ENCODE assay signal across 11 cellular contexts in the genomic region with DNA sequence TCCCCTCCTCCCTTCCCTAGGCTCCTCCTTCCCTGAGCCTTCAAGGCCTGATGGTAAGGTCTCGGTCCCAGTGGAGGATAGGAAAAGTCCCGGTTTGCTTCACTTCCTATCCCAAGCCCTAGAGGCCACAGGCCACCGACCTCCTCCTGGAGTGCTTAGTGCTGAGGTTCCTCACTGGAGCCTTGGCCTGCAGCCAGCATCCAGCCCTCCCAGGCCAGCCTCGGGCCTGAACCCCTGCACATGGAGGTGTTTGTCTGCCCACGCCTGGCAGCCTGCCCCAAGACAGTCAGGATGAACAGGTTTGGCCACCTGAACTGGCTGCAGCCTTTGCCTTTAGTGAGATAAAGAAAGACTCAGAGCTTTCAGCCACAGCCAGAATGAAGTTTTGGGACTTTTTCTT. TPM values are rescaled to one million over a fixed set of nuclear protein-coding genes. Genes with fewer than 3 reads are reported as not detected.
A peak's percentile ranks its signal among the peaks of the same experiment; 100 is the strongest.
DNase-seq lines count a peak whose midpoint lies in the region; ATAC-seq, FAIRE-seq and TF ChIP-seq lines count a peak whose summit lies in the region.
"Had no signal": no experiment of that assay in that cellular context is flagged by ENCODE, and none has a peak within 500 bp of the region (broad histone marks: within the 10 kb centered on the region; RNA-seq: fewer than 3 reads in every experiment).

No MANE protein-coding gene starts in this region.

- H3K79me2 ChIP-seq in H1 (ENCODE audit: control insufficient read depth in 1 of 2, insufficient read depth in 2 of 2, low read length in 2 of 2) (no peaks in the 10 kb centered on the region), smooth muscle cell (ENCODE audit: low read depth) (no peaks in the 10 kb centered on the region)

- peaks cover 0 to 4% (median under 1%) of the 10 kb centered on the region in 4 experiments; a peak in 4 of 7 replicates for H3K4me1 ChIP-seq in H1 (replicated peaks in 1 of 4; ENCODE audit: control insufficient read depth in 3 of 4, insufficient read depth in 4 of 4, low read length in 3 of 4)
- H3K4me1 ChIP-seq in smooth muscle cell (ENCODE audit: low read depth) = no peaks in the 10 kb centered on the region

- H3K27ac Mint-ChIP-seq in activated CD4-positive, alpha-beta T cell treated with anti-CD3 and anti-CD28 coated beads, Interleukin-2, amount 10 ng/mL, durations not matched to agents 7 days and 5 days = no peak overlapping the region
- H3K27ac Mint-ChIP-seq: dendritic cell treated with granulocyte-macrophage colony-stimulating factor and Interleukin-4, amounts not matched to agents 40 ng/mL and 50 ng/mL, for 4 days had no signal

- no peak overlapping the region for H2BK15ac ChIP-seq in H1 (ENCODE audit: low read length)

- peaks cover 23% of the 10 kb centered on the region for H3K27me3 Mint-ChIP-seq in activated CD4-positive, alpha-beta T cell treated with anti-CD3 and anti-CD28 coated beads, Interleukin-2, amount 10 ng/mL, durations not matched to agents 7 days and 5 days

- no peak overlapping the region for H3K14ac ChIP-seq in H1 (ENCODE audit: insufficient read length)

- no peak overlapping the region for H3K4ac ChIP-seq in H1 (replicated peaks; ENCODE audit: insufficient read length, low read depth, low read length)

- 62% methylated on average over 5 of the region's 5 CpGs; no CpG with 5 or more reads in 1 of the 2 experiments for WGBS in H1 (ENCODE audit: extremely low coverage in 1 of 2, insufficient coverage in 1 of 2, insufficient read length in 1 of 2, insufficient replicate concordance in 2 of 2, low coverage in 1 of 2, low lambda C conversion rate in 2 of 2, missing lambda C conversion rate in 1 of 2), 2 experiments
- 52% methylated on average over 5 of the region's 5 CpGs for WGBS in smooth muscle cell (ENCODE audit: low lambda C conversion rate)

- DNase-seq in CD1c-positive myeloid dendritic cell (ENCODE audit: extremely low spot score) (peak; percentile 18), NCI-H1105 (lab: John Stamatoyannopoulos, UW) (peak; percentile 30), H1 (ENCODE audit: low read depth in 1 of 2, low spot score in 2 of 2) (no peak), mesenteric fat pad (ENCODE audit: low spot score) (peak; percentile 89), D341Med (ENCODE audit: low spot score) (no peak), smooth muscle cell (lab: John Stamatoyannopoulos, UW; ENCODE audit: unreplicated experiment) (no peak)
- DNase-seq in activated CD4-positive, alpha-beta T cell treated with anti-CD3 and anti-CD28 coated beads, Interleukin-2, amount 10 ng/mL, durations not matched to agents 7 days and 5 days = no peak
- DNase-seq: T1000 had no signal

- H3K4me3 Mint-ChIP-seq in activated CD4-positive, alpha-beta T cell treated with anti-CD3 and anti-CD28 coated beads, Interleukin-2, amount 10 ng/mL, durations not matched to agents 7 days and 5 days = no peak overlapping the region
- H3K4me3 Mint-ChIP-seq: dendritic cell treated with granulocyte-macrophage colony-stimulating factor and Interleukin-4, amounts not matched to agents 40 ng/mL and 50 ng/mL, for 4 days had no signal

- no peaks in the 10 kb centered on the region for H3K36me3 ChIP-seq in H1 (ENCODE audit: control insufficient read depth in 2 of 4, insufficient read depth in 4 of 4, low read length in 3 of 4)
- H3K36me3 ChIP-seq in smooth muscle cell (ENCODE audit: low read depth) = no peaks in the 10 kb centered on the region
- H3K36me3 ChIP-seq: BLaER1 treated with 17β-estradiol and CSF1 and Interleukin-3, amounts not matched to agents 10 nM and 100 nM had no signal

- H2AFZ ChIP-seq in H1 (ENCODE audit: low read length) (no peak overlapping the region), smooth muscle cell (ENCODE audit: low read depth) (no peak overlapping the region)

- H3K27me3 ChIP-seq in H1 (replicated peaks in 1 of 4; ENCODE audit: control insufficient read depth in 3 of 4, extremely low read depth in 1 of 4, insufficient read depth in 3 of 4, low read length in 3 of 4) (no peaks in the 10 kb centered on the region), smooth muscle cell (ENCODE audit: low read depth) (peaks cover 13% of the 10 kb centered on the region)
- H3K27me3 ChIP-seq: BLaER1 treated with 17β-estradiol and CSF1 and Interleukin-3, amounts not matched to agents 10 nM and 100 nM had no signal

- no peak overlapping the region for H3K23ac ChIP-seq in H1 (ENCODE audit: insufficient read length)

- H3K4me2 ChIP-seq in H1 (ENCODE audit: insufficient read depth in 1 of 2, low read depth in 2 of 2, low read length in 2 of 2) = no peak overlapping the region
- no peak overlapping the region for H3K4me2 ChIP-seq in smooth muscle cell

- POLR2A ChIA-PET in H1 (lab: Charles Lee; ENCODE audit: partially characterized antibody) = interaction anchor here (0.7 kb wide), 1 partner anchor 19 kb away, joined by 3 read pairs; no protein-coding TSS in a partner anchor
- POLR2A ChIA-PET in activated CD4-positive, alpha-beta T cell treated with anti-CD3 and anti-CD28 coated beads, Interleukin-2, amount 10 ng/mL, durations not matched to agents 7 days and 5 days (lab: Charles Lee) = no interaction called here

- H4K91ac ChIP-seq in H1 (replicated peaks; ENCODE audit: insufficient read length, low read length) = no peak overlapping the region

- no peak for TF ChIP-seq POLR2A in H1 (IDR thresholded peaks at IDR 0.05; ENCODE audit: control extremely low read depth in 1 of 2, low read depth in 2 of 2, low read length in 2 of 2)

- H3K27ac ChIP-seq in H1 (ENCODE audit: low read depth, low read length) = no peak overlapping the region
- no peak overlapping the region for H3K27ac ChIP-seq in smooth muscle cell (ENCODE audit: low read depth)
- H3K27ac ChIP-seq: BLaER1 treated with 17β-estradiol and CSF1 and Interleukin-3, amounts not matched to agents 10 nM and 100 nM had no signal

- ATAC-seq in HG03432 (IDR thresholded peaks at IDR 0.05; ENCODE audit: unreplicated experiment) = no peak

- H3K4me3 ChIP-seq in H1 (ENCODE audit: extremely low read depth in 1 of 4, insufficient read depth in 2 of 4, low read depth in 3 of 4, low read length in 4 of 4) (no peak overlapping the region), smooth muscle cell (no peak overlapping the region)
- H3K4me3 ChIP-seq: BLaER1 treated with 17β-estradiol and CSF1 and Interleukin-3, amounts not matched to agents 10 nM and 100 nM had no signal

- no peak overlapping the region for H2BK20ac ChIP-seq in H1 (ENCODE audit: low read length)

- H4K20me1 ChIP-seq in H1 (replicated peaks in 1 of 2; ENCODE audit: control insufficient read depth in 1 of 2, insufficient read depth in 2 of 2, low read length in 2 of 2) (peaks cover 0 to 3% of the 10 kb centered on the region in 2 experiments), smooth muscle cell (ENCODE audit: low read depth) (no peaks in the 10 kb centered on the region)
- H4K20me1 ChIP-seq: BLaER1 treated with 17β-estradiol and CSF1 and Interleukin-3, amounts not matched to agents 10 nM and 100 nM had no signal

- H4K5ac ChIP-seq in H1 (ENCODE audit: insufficient read length, low read depth, low read length) = no peak overlapping the region

- H3K18ac ChIP-seq in H1 (ENCODE audit: extremely low read depth, low read length) = peak overlapping the region; percentile 27; the same call in 1 of the 2 replicates

- no peaks in the 10 kb centered on the region for H3K79me1 ChIP-seq in H1 (ENCODE audit: low read depth, low read length)

- TF ChIP-seq CTCF in H1 (IDR thresholded peaks at IDR 0.05; ENCODE audit: control extremely low read depth in 1 of 3, insufficient read depth in 1 of 3, low read depth in 1 of 3, low read length in 3 of 3) (no peak), smooth muscle cell (IDR thresholded peaks at IDR 0.05; ENCODE audit: borderline replicate concordance, insufficient read depth, poor library complexity, severe bottlenecking) (no peak)

- H3K9me3 Mint-ChIP-seq in activated CD4-positive, alpha-beta T cell treated with anti-CD3 and anti-CD28 coated beads, Interleukin-2, amount 10 ng/mL, durations not matched to agents 7 days and 5 days = no peaks in the 10 kb centered on the region
- H3K9me3 Mint-ChIP-seq: dendritic cell treated with granulocyte-macrophage colony-stimulating factor and Interleukin-4, amounts not matched to agents 40 ng/mL and 50 ng/mL, for 4 days had no signal

- no peaks in the 10 kb centered on the region for H3K36me3 Mint-ChIP-seq in activated CD4-positive, alpha-beta T cell treated with anti-CD3 and anti-CD28 coated beads, Interleukin-2, amount 10 ng/mL, durations not matched to agents 7 days and 5 days (ENCODE audit: low read depth)

- H3F3A ChIP-seq in smooth muscle cell (ENCODE audit: low read depth) = no peaks in the 10 kb centered on the region

- no peak overlapping the region for H2AK5ac ChIP-seq in H1 (ENCODE audit: low read depth, low read length)

- no peak overlapping the region for H2BK12ac ChIP-seq in H1 (ENCODE audit: low read depth, low read length)

- CTCF ChIA-PET in H1 (lab: Charles Lee; ENCODE audit: partially characterized antibody) = interaction anchor here (0.7 to 13.2 kb wide), 9 partner anchors 10 to 278 kb away, joined by 3 to 146 read pairs (median 16); partner anchors contain the start of gene KRT86
- CTCF ChIA-PET in activated CD4-positive, alpha-beta T cell treated with anti-CD3 and anti-CD28 coated beads, Interleukin-2, amount 10 ng/mL, durations not matched to agents 7 days and 5 days (lab: Charles Lee) = no interaction called here

- H2BK120ac ChIP-seq in H1 (replicated peaks; ENCODE audit: low read depth, low read length) = no peak overlapping the region

- H3K23me2 ChIP-seq in H1 (ENCODE audit: low read depth, low read length) = no peaks in the 10 kb centered on the region

- peaks cover 6% of the 10 kb centered on the region for H3K4me1 Mint-ChIP-seq in activated CD4-positive, alpha-beta T cell treated with anti-CD3 and anti-CD28 coated beads, Interleukin-2, amount 10 ng/mL, durations not matched to agents 7 days and 5 days

- H3K9me3 ChIP-seq in H1 (ENCODE audit: insufficient read depth in 2 of 2, low read depth in 1 of 2, low read length in 1 of 2) = no peaks in the 10 kb centered on the region
- H3K9me3 ChIP-seq in smooth muscle cell (replicated peaks; ENCODE audit: low read depth) = no peaks in the 10 kb centered on the region
- H3K9me3 ChIP-seq: BLaER1 treated with 17β-estradiol and CSF1 and Interleukin-3, amounts not matched to agents 10 nM and 100 nM had no signal

- TF ChIP-seq RAD21 in H1 (IDR thresholded peaks at IDR 0.05 in 1 of 2, conservative IDR thresholded peaks at IDR 0.05 in 1 of 2; ENCODE audit: low read depth in 2 of 2, low read length in 2 of 2) = no peak

- no peak overlapping the region for H4K8ac ChIP-seq in H1 (ENCODE audit: extremely low read depth, insufficient read depth, low read length)

- H3K56ac ChIP-seq in H1 (replicated peaks; ENCODE audit: insufficient read length, low read depth, low read length) = no peak overlapping the region

- TF ChIP-seq EP300 in H1 (IDR thresholded peaks at IDR 0.05; ENCODE audit: borderline replicate concordance in 1 of 2, low read depth in 2 of 2, low read length in 2 of 2) = no peak

- no peak overlapping the region for H2BK5ac ChIP-seq in H1 (ENCODE audit: low read depth, low read length)

- H3K9ac ChIP-seq in H1 (replicated peaks in 1 of 4; ENCODE audit: extremely low read depth in 1 of 4, low read depth in 3 of 4, low read length in 3 of 4) (no peak overlapping the region), smooth muscle cell (ENCODE audit: low read depth) (no peak overlapping the region)
- H3K9ac ChIP-seq: BLaER1 treated with 17β-estradiol and CSF1 and Interleukin-3, amounts not matched to agents 10 nM and 100 nM had no signal

- FAIRE-seq in H1 (lab: Jason Lieb, UNC) = no peak

RNA-seq across cellular contexts. Expression of gene KRT7, which starts 15.8 kb away (rescaled TPM):
- 13.2 and 16.5 TPM in 2 replicates for total RNA-seq in H1 (2021; fragmentation: NEBNext Ultra II Directional; extraction: Animal tissue kit (Norgen Biotek cat#: 25700))
- polyA plus RNA-seq in H1 (2011; rRNA removed) (19.0 and 25.6 TPM in 2 replicates), smooth muscle cell (190 and 744 TPM in 2 replicates)
- polyA plus RNA-seq in H1 (2011; cell fraction: cytosol; rRNA removed) = 20.8 TPM
- polyA plus RNA-seq in H1 (2011; cell fraction: nucleus; rRNA removed) = 32.4 TPM
- 10.8 to 28.4 TPM (median 20.2 TPM) in 4 replicates for polyA plus RNA-seq in H1 (2012, experiment 1 of 2)
- 20.5 TPM for polyA plus RNA-seq in H1 (2012, experiment 2 of 2)
- 4.4 TPM for polyA plus RNA-seq in H1 (2013, experiment 1 of 2)
- polyA plus RNA-seq in H1 (2013, experiment 2 of 2) = 4.8 TPM
- polyA minus RNA-seq in H1 (2011; rRNA and poly(A)+ RNA removed) = 16.8 and 19.4 TPM in 2 replicates
- 13.4 TPM for polyA minus RNA-seq in H1 (2011; cell fraction: cytosol; rRNA and poly(A)+ RNA removed)
- 20.8 TPM for polyA minus RNA-seq in H1 (2011; cell fraction: nucleus; rRNA and poly(A)+ RNA removed)
- total RNA-seq in mesenteric fat pad (11.7 TPM), smooth muscle cell (168 and 214 TPM in 2 replicates)
- 1 to 10 TPM; 2.2 to 2.5 TPM for total RNA-seq in activated CD4-positive, alpha-beta T cell treated with anti-CD3 and anti-CD28 coated beads, Interleukin-2, amount 10 ng/mL, durations not matched to agents 7 days and 5 days

RNA-seq across cellular contexts. Expression of gene KRT80, which starts 25.4 kb away (rescaled TPM):
- total RNA-seq in H1 (2021; fragmentation: NEBNext Ultra II Directional; extraction: Animal tissue kit (Norgen Biotek cat#: 25700)) = 0.08 TPM in 1 of 2 replicates, not detected in the other
- 0.05 and 0.06 TPM in 2 replicates for polyA plus RNA-seq in H1 (2011; rRNA removed)
- 0.05 TPM for polyA plus RNA-seq in H1 (2011; cell fraction: cytosol; rRNA removed)
- polyA plus RNA-seq in H1 (2011; cell fraction: nucleus; rRNA removed) = 0.06 TPM
- polyA plus RNA-seq in H1 (2012, experiment 1 of 2) = 0.05 to 0.06 TPM in 2 of 4 replicates, not detected in the others
- polyA plus RNA-seq in H1 (2012, experiment 2 of 2) = 0.07 TPM
- 0.04 TPM for polyA plus RNA-seq in H1 (2013, experiment 1 of 2)
- polyA plus RNA-seq in H1 (2013, experiment 2 of 2) = 0.09 TPM
- 0.03 and 0.10 TPM in 2 replicates for polyA minus RNA-seq in H1 (2011; rRNA and poly(A)+ RNA removed)
- 0.37 TPM for polyA minus RNA-seq in H1 (2011; cell fraction: cytosol; rRNA and poly(A)+ RNA removed)
- 0.20 TPM for polyA minus RNA-seq in H1 (2011; cell fraction: nucleus; rRNA and poly(A)+ RNA removed)
- total RNA-seq in mesenteric fat pad = not detected
- 6.7 and 11.7 TPM in 2 replicates for total RNA-seq in smooth muscle cell
- polyA plus RNA-seq in smooth muscle cell = 5.1 and 6.6 TPM in 2 replicates
- total RNA-seq in activated CD4-positive, alpha-beta T cell treated with anti-CD3 and anti-CD28 coated beads, Interleukin-2, amount 10 ng/mL, durations not matched to agents 7 days and 5 days = not detected

RNA-seq across cellular contexts. Expression of gene KRT86, which starts 57.2 kb away (rescaled TPM):
- 0.15 TPM in 1 of 2 replicates, not detected in the other for total RNA-seq in H1 (2021; fragmentation: NEBNext Ultra II Directional; extraction: Animal tissue kit (Norgen Biotek cat#: 25700))
- 0.09 and 0.12 TPM in 2 replicates for polyA plus RNA-seq in H1 (2011; rRNA removed)
- not detected for polyA plus RNA-seq in H1 (2011; cell fraction: cytosol; rRNA removed)
- polyA plus RNA-seq in H1 (2011; cell fraction: nucleus; rRNA removed) = 0.14 TPM
- not detected in 4 replicates for polyA plus RNA-seq in H1 (2012, experiment 1 of 2)
- not detected for polyA plus RNA-seq in H1 (2012, experiment 2 of 2)
- polyA plus RNA-seq in H1 (2013, experiment 1 of 2) = 0.06 TPM
- 0.09 TPM for polyA plus RNA-seq in H1 (2013, experiment 2 of 2)
- not detected in 2 replicates for polyA minus RNA-seq in H1 (2011; rRNA and poly(A)+ RNA removed)
- not detected for polyA minus RNA-seq in H1 (2011; cell fraction: cytosol; rRNA and poly(A)+ RNA removed)
- not detected for polyA minus RNA-seq in H1 (2011; cell fraction: nucleus; rRNA and poly(A)+ RNA removed)
- total RNA-seq in mesenteric fat pad = not detected
- total RNA-seq in smooth muscle cell = not detected in 2 replicates
- polyA plus RNA-seq in smooth muscle cell = not detected in 2 replicates
- not detected for total RNA-seq in activated CD4-positive, alpha-beta T cell treated with anti-CD3 and anti-CD28 coated beads, Interleukin-2, amount 10 ng/mL, durations not matched to agents 7 days and 5 days

Comparison
In these comparisons a context has a peak if more than half of its experiments do, and no peak if none do; other contexts are left out.
1. DNase-seq: peak in CD1c-positive myeloid dendritic cell (single experiment), NCI-H1105 (single experiment) and mesenteric fat pad (single experiment); none in H1 (0 of 2), D341Med (single experiment), smooth muscle cell (single experiment) and activated CD4-positive, alpha-beta T cell treated with anti-CD3 and anti-CD28 coated beads, Interleukin-2, amount 10 ng/mL, durations not matched to agents 7 days and 5 days (single experiment).